ENCODE assay signal across 2 cellular contexts in the genomic region with DNA sequence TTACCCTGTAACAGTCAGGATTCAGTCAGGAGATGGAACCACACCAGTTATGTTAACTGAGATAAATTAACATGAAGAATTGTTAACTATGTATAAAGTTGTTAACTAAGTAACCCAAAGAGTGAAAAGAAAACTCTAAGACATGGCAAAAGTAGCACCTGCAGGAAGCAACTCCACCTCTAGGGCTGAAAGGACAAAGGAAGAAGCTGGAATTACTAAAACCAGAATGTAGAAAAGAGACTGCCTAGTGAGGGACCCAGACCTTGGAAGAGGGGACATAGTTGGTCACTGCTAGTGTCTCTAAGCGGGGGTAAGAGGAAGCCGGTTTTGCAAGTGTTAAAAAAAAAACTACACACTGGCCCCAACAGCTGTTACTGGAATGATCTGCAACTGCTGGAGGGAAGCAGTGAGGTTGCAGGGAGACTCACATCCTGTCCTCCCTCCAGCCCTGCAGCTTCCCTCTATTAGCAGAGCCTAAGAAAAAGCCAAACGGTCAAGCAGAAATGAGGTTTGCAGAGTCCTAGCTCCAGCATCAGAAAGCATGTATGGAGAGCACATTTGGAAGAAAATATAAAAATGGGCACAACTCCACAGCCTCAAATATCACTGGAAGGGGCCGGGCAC.
TF ChIP-seq lines count a peak whose summit lies in the region.

No MANE protein-coding gene starts in this region.

TF ChIP-seq in A549, 52 proteins besides CTCF, POLR2A, EP300 and RAD21:
- no peak for TF ChIP-seq RNF2 (IDR thresholded peaks at IDR 0.05; ENCODE audit: borderline replicate concordance, low read depth)
- TF ChIP-seq, protein P1, sequence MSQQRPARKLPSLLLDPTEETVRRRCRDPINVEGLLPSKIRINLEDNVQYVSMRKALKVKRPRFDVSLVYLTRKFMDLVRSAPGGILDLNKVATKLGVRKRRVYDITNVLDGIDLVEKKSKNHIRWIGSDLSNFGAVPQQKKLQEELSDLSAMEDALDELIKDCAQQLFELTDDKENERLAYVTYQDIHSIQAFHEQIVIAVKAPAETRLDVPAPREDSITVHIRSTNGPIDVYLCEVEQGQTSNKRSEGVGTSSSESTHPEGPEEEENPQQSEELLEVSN (IDR thresholded peaks at IDR 0.05; ENCODE audit: borderline replicate concordance, low read depth) = no peak

TF ChIP-seq in H1, 55 proteins besides CTCF, POLR2A, EP300 and RAD21:
- TF ChIP-seq SP4 (IDR thresholded peaks at IDR 0.05; ENCODE audit: low read length) = no peak
- TF ChIP-seq NANOG (IDR thresholded peaks at IDR 0.05; ENCODE audit: insufficient read depth, low read depth, low read length, poor library complexity, severe bottlenecking) = no peak
- TF ChIP-seq, protein P2, sequence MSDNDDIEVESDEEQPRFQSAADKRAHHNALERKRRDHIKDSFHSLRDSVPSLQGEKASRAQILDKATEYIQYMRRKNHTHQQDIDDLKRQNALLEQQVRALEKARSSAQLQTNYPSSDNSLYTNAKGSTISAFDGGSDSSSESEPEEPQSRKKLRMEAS (IDR thresholded peaks at IDR 0.05) = no peak
- TF ChIP-seq EGR1 (IDR thresholded peaks at IDR 0.05; ENCODE audit: borderline replicate concordance, low read depth, low read length) = no peak
- TF ChIP-seq NRF1 (IDR thresholded peaks at IDR 0.05; ENCODE audit: low read depth, low read length) = no peak
- no peak for TF ChIP-seq SP1 (IDR thresholded peaks at IDR 0.05; ENCODE audit: low read depth, low read length)
- TF ChIP-seq BACH1 (IDR thresholded peaks at IDR 0.05; ENCODE audit: low read length) = no peak
- TF ChIP-seq RNF2 (IDR thresholded peaks at IDR 0.05; ENCODE audit: borderline replicate concordance, low read depth, low read length, missing control alignments, poor library complexity, severe bottlenecking) = no peak
- TF ChIP-seq RXRA (IDR thresholded peaks at IDR 0.05; ENCODE audit: insufficient read depth, low read depth, low read length) = no peak
- no peak for TF ChIP-seq RFX5 (IDR thresholded peaks at IDR 0.05; ENCODE audit: borderline replicate concordance, low read depth, low read length)
- no peak for TF ChIP-seq SIN3A (conservative IDR thresholded peaks at IDR 0.05 in 1 of 2, IDR thresholded peaks at IDR 0.05 in 1 of 2; ENCODE audit: low read depth in 1 of 2, low read length in 2 of 2)
- no peak for TF ChIP-seq GABPA (IDR thresholded peaks at IDR 0.05; ENCODE audit: borderline replicate concordance, insufficient read depth, low read length)
